In genomic region chr6:16035488-16036080, GRCh38 we compare ENCODE assay signal across 27 cellular contexts.
"Had no signal": no experiment of that assay in that cellular context is flagged by ENCODE, and none has a peak within 500 bp of the region (broad histone marks: within the 10 kb centered on the region; RNA-seq: fewer than 3 reads in every experiment).

No MANE protein-coding gene starts in this region.

- H3K79me2 ChIP-seq: parathyroid adenoma had no signal

- H3K4me3 ChIP-seq: neural progenitor cell, ovary, psoas muscle, right lobe of liver, sigmoid colon, stomach, thoracic aorta, thyroid gland, tibial nerve, upper lobe of left lung, vagina had no signal

- H3K4me3 Mint-ChIP-seq: nephron; neural progenitor cell; stimulated activated effector memory CD8-positive, alpha-beta T cell treated with anti-CD3 and anti-CD28 coated beads, Interleukin-12 subunit alpha, Interleukin-12 subunit beta, amount 100 ng/mL, for 72 hours; stimulated activated naive B cell treated with anti-CD40 and anti-IgM and Interleukin-4, amounts not matched to agents 10 μg/mL and 1 μg/mL and 100 μg/mL, for 72 hours; stimulated activated naive CD8-positive, alpha-beta T cell treated with anti-CD3 and anti-CD28 coated beads, Interleukin-15, Interleukin-2, amounts not matched to agents 100 ng/mL and 50 ng/mL, for 24 hours had no signal

- H3K4me1 Mint-ChIP-seq: nephron; stimulated activated effector memory CD8-positive, alpha-beta T cell treated with anti-CD3 and anti-CD28 coated beads, Interleukin-12 subunit alpha, Interleukin-12 subunit beta, amount 100 ng/mL, for 72 hours had no signal

- H3K27ac Mint-ChIP-seq: nephron; neural progenitor cell; progenitor cell of endocrine pancreas; stimulated activated effector memory CD8-positive, alpha-beta T cell treated with anti-CD3 and anti-CD28 coated beads, Interleukin-12 subunit alpha, Interleukin-12 subunit beta, amount 100 ng/mL, for 72 hours; stimulated activated naive B cell treated with anti-CD40 and anti-IgM and Interleukin-4, amounts not matched to agents 10 μg/mL and 1 μg/mL and 100 μg/mL, for 72 hours; stimulated activated naive CD8-positive, alpha-beta T cell treated with anti-CD3 and anti-CD28 coated beads, Interleukin-15, Interleukin-2, amounts not matched to agents 100 ng/mL and 50 ng/mL, for 24 hours had no signal

- H3K36me3 Mint-ChIP-seq: neural progenitor cell; stimulated activated effector memory CD8-positive, alpha-beta T cell treated with anti-CD3 and anti-CD28 coated beads, Interleukin-12 subunit alpha, Interleukin-12 subunit beta, amount 100 ng/mL, for 72 hours had no signal

- ATAC-seq: psoas muscle; right cardiac atrium; right lobe of liver; stimulated activated effector memory CD8-positive, alpha-beta T cell treated with anti-CD3 and anti-CD28 coated beads, Interleukin-12 subunit alpha, Interleukin-12 subunit beta, amount 100 ng/mL, for 72 hours; stimulated activated naive B cell treated with anti-CD40 and anti-IgM and Interleukin-4, amounts not matched to agents 10 μg/mL and 1 μg/mL and 100 μg/mL, for 72 hours had no signal

- H3K9me3 Mint-ChIP-seq: stimulated activated effector memory CD8-positive, alpha-beta T cell treated with anti-CD3 and anti-CD28 coated beads, Interleukin-12 subunit alpha, Interleukin-12 subunit beta, amount 100 ng/mL, for 72 hours; stimulated activated naive CD8-positive, alpha-beta T cell treated with anti-CD3 and anti-CD28 coated beads, Interleukin-15, Interleukin-2, amounts not matched to agents 100 ng/mL and 50 ng/mL, for 24 hours had no signal

- H3K27ac ChIP-seq: neural progenitor cell, ovary, parathyroid adenoma, psoas muscle, right lobe of liver, sigmoid colon, stomach, thoracic aorta, thyroid gland, tibial nerve, upper lobe of left lung, vagina had no signal

- H3K27me3 ChIP-seq: neural progenitor cell, ovary, right lobe of liver, sigmoid colon, stomach, thyroid gland, tibial nerve, upper lobe of left lung, vagina had no signal

- H3K4me1 ChIP-seq: parathyroid adenoma, psoas muscle, right lobe of liver, sigmoid colon, stomach, thyroid gland, tibial nerve, upper lobe of left lung, vagina had no signal

- H3K9ac ChIP-seq: neural progenitor cell, parathyroid adenoma had no signal

- H2AFZ ChIP-seq: neural progenitor cell, parathyroid adenoma had no signal

- DNase-seq: occipital lobe; ovary; posterior cingulate gyrus; psoas muscle; right cardiac atrium; right lobe of liver; sigmoid colon; small intestine; stimulated activated CD4-positive, alpha-beta T cell treated with anti-CD3 and anti-CD28 coated beads, Interleukin-15, amount 100 ng/mL, for 24 hours; stimulated activated CD4-positive, alpha-beta T cell treated with anti-CD3 and anti-CD28 coated beads, Interleukin-2, amount 100 ng/mL, for 24 hours; stimulated activated CD4-positive, alpha-beta T cell treated with anti-CD3 and anti-CD28 coated beads, Interleukin-2, amount 100 ng/mL, for 48 hours; stimulated activated CD4-positive, alpha-beta T cell treated with anti-CD3 and anti-CD28 coated beads, Interleukin-4, amount 100 ng/mL, for 24 hours; stimulated activated naive B cell treated with anti-CD40 and anti-IgM and Interleukin-4, amounts not matched to agents 10 μg/mL and 1 μg/mL and 100 μg/mL, for 72 hours; stimulated activated naive CD4-positive, alpha-beta T cell treated with Interleukin-2 at 50 U/mL for 16 hours; stomach; thyroid gland; trophoblast cell; upper lobe of left lung had no signal

- H3K27me3 Mint-ChIP-seq: stimulated activated naive CD8-positive, alpha-beta T cell treated with anti-CD3 and anti-CD28 coated beads, Interleukin-15, Interleukin-2, amounts not matched to agents 100 ng/mL and 50 ng/mL, for 24 hours had no signal

- H3K4me2 ChIP-seq: neural progenitor cell had no signal
